Comparison of ENCODE assay signal across 27 cellular contexts in genomic region chr2:45796500-45796899, GRCh38.
"Had no signal": no experiment of that assay in that cellular context is flagged by ENCODE, and none has a peak within 500 bp of the region (broad histone marks: within the 10 kb centered on the region; RNA-seq: fewer than 3 reads in every experiment).

No MANE protein-coding gene starts in this region.

- H3K27ac ChIP-seq: neutrophil, pancreas, psoas muscle, right lobe of liver, stomach, thoracic aorta, thyroid gland, tibial nerve, vagina had no signal

- H3K4me3 Mint-ChIP-seq: natural killer cell treated with Interleukin-12 subunit alpha and Interleukin-12 subunit beta and Interleukin-15 and Interleukin-18, amount 100 ng/mL, for 72 hours; nephron progenitor cell; neural crest cell; stimulated activated effector memory CD8-positive, alpha-beta T cell treated with anti-CD3 and anti-CD28 coated beads, Interleukin-12 subunit alpha, Interleukin-12 subunit beta, amount 100 ng/mL, for 72 hours; stimulated activated naive B cell treated with anti-CD40 and anti-IgM and Interleukin-4, amounts not matched to agents 10 μg/mL and 1 μg/mL and 100 μg/mL, for 72 hours; stimulated activated naive CD8-positive, alpha-beta T cell treated with anti-CD3 and anti-CD28 coated beads, Interleukin-15, Interleukin-2, amounts not matched to agents 100 ng/mL and 50 ng/mL, for 24 hours had no signal

- H3K36me3 ChIP-seq: neutrophil, pancreas, right lobe of liver, sigmoid colon, stomach, thoracic aorta, thyroid gland, tibial nerve, upper lobe of left lung, vagina had no signal

- H3K36me3 Mint-ChIP-seq: natural killer cell treated with Interleukin-12 subunit alpha and Interleukin-12 subunit beta and Interleukin-15 and Interleukin-18, amount 100 ng/mL, for 72 hours; stimulated activated effector memory CD8-positive, alpha-beta T cell treated with anti-CD3 and anti-CD28 coated beads, Interleukin-12 subunit alpha, Interleukin-12 subunit beta, amount 100 ng/mL, for 72 hours had no signal

- H3K27me3 Mint-ChIP-seq: natural killer cell treated with Interleukin-12 subunit alpha and Interleukin-12 subunit beta and Interleukin-15 and Interleukin-18, amount 100 ng/mL, for 72 hours; stimulated activated naive B cell treated with anti-CD40 and anti-IgM and Interleukin-4, amounts not matched to agents 10 μg/mL and 1 μg/mL and 100 μg/mL, for 72 hours; stimulated activated naive CD8-positive, alpha-beta T cell treated with anti-CD3 and anti-CD28 coated beads, Interleukin-15, Interleukin-2, amounts not matched to agents 100 ng/mL and 50 ng/mL, for 24 hours had no signal

- ATAC-seq: natural killer cell treated with Interleukin-12 subunit alpha and Interleukin-12 subunit beta and Interleukin-15 and Interleukin-18, amount 100 ng/mL, for 72 hours; pancreas; psoas muscle; right cardiac atrium; right lobe of liver; stimulated activated effector memory CD8-positive, alpha-beta T cell treated with anti-CD3 and anti-CD28 coated beads, Interleukin-12 subunit alpha, Interleukin-12 subunit beta, amount 100 ng/mL, for 72 hours; stimulated activated naive B cell treated with anti-CD40 and anti-IgM and Interleukin-4, amounts not matched to agents 10 μg/mL and 1 μg/mL and 100 μg/mL, for 72 hours had no signal

- H3K4me1 ChIP-seq: psoas muscle, right lobe of liver, vagina had no signal

- DNase-seq: nephron progenitor cell; nucleus accumbens; pancreas; psoas muscle; right cardiac atrium; right lobe of liver; sigmoid colon; small intestine; stimulated activated CD4-positive, alpha-beta T cell treated with anti-CD3 and anti-CD28 coated beads, Interleukin-15, amount 100 ng/mL, for 24 hours; stimulated activated CD4-positive, alpha-beta T cell treated with anti-CD3 and anti-CD28 coated beads, Interleukin-2, amount 100 ng/mL, for 24 hours; stimulated activated CD4-positive, alpha-beta T cell treated with anti-CD3 and anti-CD28 coated beads, Interleukin-2, amount 100 ng/mL, for 48 hours; stimulated activated CD4-positive, alpha-beta T cell treated with anti-CD3 and anti-CD28 coated beads, Interleukin-4, amount 100 ng/mL, for 24 hours; stimulated activated naive B cell treated with anti-CD40 and anti-IgM and Interleukin-4, amounts not matched to agents 10 μg/mL and 1 μg/mL and 100 μg/mL, for 72 hours; stimulated activated naive CD4-positive, alpha-beta T cell treated with Interleukin-2 at 50 U/mL for 16 hours; stomach; thyroid gland; trophoblast cell; upper lobe of left lung had no signal

- H3K9me3 Mint-ChIP-seq: natural killer cell treated with Interleukin-12 subunit alpha and Interleukin-12 subunit beta and Interleukin-15 and Interleukin-18, amount 100 ng/mL, for 72 hours; nephron progenitor cell; neural crest cell; stimulated activated effector memory CD8-positive, alpha-beta T cell treated with anti-CD3 and anti-CD28 coated beads, Interleukin-12 subunit alpha, Interleukin-12 subunit beta, amount 100 ng/mL, for 72 hours; stimulated activated naive B cell treated with anti-CD40 and anti-IgM and Interleukin-4, amounts not matched to agents 10 μg/mL and 1 μg/mL and 100 μg/mL, for 72 hours; stimulated activated naive CD8-positive, alpha-beta T cell treated with anti-CD3 and anti-CD28 coated beads, Interleukin-15, Interleukin-2, amounts not matched to agents 100 ng/mL and 50 ng/mL, for 24 hours had no signal

- H3K27ac Mint-ChIP-seq: natural killer cell treated with Interleukin-12 subunit alpha and Interleukin-12 subunit beta and Interleukin-15 and Interleukin-18, amount 100 ng/mL, for 72 hours; nephron progenitor cell; progenitor cell of endocrine pancreas; stimulated activated effector memory CD8-positive, alpha-beta T cell treated with anti-CD3 and anti-CD28 coated beads, Interleukin-12 subunit alpha, Interleukin-12 subunit beta, amount 100 ng/mL, for 72 hours; stimulated activated naive CD8-positive, alpha-beta T cell treated with anti-CD3 and anti-CD28 coated beads, Interleukin-15, Interleukin-2, amounts not matched to agents 100 ng/mL and 50 ng/mL, for 24 hours had no signal

- H3K27me3 ChIP-seq: neutrophil, pancreas, right lobe of liver, sigmoid colon, stomach, thyroid gland, tibial nerve, upper lobe of left lung, vagina had no signal

- H3K9me3 ChIP-seq: neutrophil, pancreas, psoas muscle, right lobe of liver, sigmoid colon, stomach, thoracic aorta, thyroid gland, tibial nerve, upper lobe of left lung, vagina had no signal

- H3K4me3 ChIP-seq: pancreas, psoas muscle, right lobe of liver, sigmoid colon, stomach, thoracic aorta, thyroid gland, tibial nerve, upper lobe of left lung, vagina had no signal

- FAIRE-seq: pancreas, small intestine had no signal
